8 cellular contexts compared by ENCODE assay signal in the genomic region with DNA sequence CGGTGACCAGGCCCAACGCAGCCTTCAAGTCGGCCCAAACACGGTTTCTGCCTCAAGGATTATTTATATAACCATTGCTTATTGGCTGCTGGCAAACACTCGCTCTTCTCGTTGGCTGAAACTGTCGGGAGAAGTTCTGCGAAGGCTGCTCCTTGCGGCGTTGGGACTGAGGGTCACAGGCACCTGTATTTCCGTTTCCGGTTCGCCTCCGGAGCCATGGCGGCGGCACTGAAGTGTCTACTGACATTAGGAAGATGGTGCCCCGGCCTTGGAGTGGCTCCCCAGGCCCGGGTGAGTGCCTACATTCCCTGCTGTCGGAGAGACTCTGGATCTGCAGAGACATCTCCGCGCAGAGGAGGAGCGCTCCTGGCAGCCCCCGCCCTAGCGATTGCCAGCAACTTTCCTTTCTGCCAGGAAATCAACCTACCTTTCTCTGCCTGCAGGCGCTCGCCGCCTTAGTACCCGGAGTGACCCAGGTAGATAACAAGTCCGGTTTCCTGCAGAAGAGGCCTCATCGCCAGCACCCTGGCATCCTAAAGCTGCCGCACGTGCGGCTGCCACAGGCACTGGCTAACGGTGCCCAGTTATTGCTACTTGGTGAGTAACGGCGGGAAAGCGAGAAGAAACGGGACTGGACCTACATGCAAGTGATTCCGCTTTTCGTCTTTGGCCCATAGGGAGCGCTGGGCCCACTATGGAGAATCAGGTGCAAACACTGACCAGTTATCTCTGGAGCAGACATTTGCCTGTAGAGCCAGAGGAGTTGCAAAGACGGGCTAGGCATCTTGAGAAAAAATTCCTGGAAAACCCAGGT. TPM values are rescaled to one million over a fixed set of nuclear protein-coding genes. Genes with fewer than 3 reads are reported as not detected.
DNase-seq lines count a peak whose midpoint lies in the region; ATAC-seq and TF ChIP-seq lines count a peak whose summit lies in the region.

A gene with protein sequence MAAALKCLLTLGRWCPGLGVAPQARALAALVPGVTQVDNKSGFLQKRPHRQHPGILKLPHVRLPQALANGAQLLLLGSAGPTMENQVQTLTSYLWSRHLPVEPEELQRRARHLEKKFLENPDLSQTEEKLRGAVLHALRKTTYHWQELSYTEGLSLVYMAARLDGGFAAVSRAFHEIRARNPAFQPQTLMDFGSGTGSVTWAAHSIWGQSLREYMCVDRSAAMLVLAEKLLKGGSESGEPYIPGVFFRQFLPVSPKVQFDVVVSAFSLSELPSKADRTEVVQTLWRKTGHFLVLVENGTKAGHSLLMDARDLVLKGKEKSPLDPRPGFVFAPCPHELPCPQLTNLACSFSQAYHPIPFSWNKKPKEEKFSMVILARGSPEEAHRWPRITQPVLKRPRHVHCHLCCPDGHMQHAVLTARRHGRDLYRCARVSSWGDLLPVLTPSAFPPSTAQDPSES (plus strand): TSS at position 194 of the 814 bp plus-strand sequence. CDS start 23 bp downstream, at position 217.

- H3K9me3 ChIP-seq in T-helper 17 cell (ENCODE audit: control insufficient read depth, low read length, poor library complexity, severe bottlenecking) (no peaks in the 10 kb centered on the region), prostate gland (no peaks in the 10 kb centered on the region)

- no peaks in the 10 kb centered on the region for H3K27me3 ChIP-seq in prostate gland (replicated peaks; ENCODE audit: insufficient read depth)

- H3K36me3 ChIP-seq in prostate gland (peaks cover 0 to 5% of the 10 kb centered on the region in 2 donors), urinary bladder (ENCODE audit: insufficient read depth) (no peaks in the 10 kb centered on the region)

- peak; percentile 62 for TF ChIP-seq POLR2A in prostate gland (IDR thresholded peaks at IDR 0.05)

- ATAC-seq in HG02870 (IDR thresholded peaks at IDR 0.05; ENCODE audit: unreplicated experiment), result peak; percentile 97
- peak; percentile 94 for ATAC-seq in T-helper 17 cell
- ATAC-seq in left ventricle myocardium superior, result peak; percentile 95

- intact Hi-C loops in left ventricle myocardium superior (cut with micrococcal nuclease) (no loop called here), prostate gland (cut with DNase I) (no loop called here)

- H3K4me1 ChIP-seq in prostate gland (replicated peaks) (peaks cover 12% of the 10 kb centered on the region), urinary bladder (ENCODE audit: insufficient read depth) (no peaks in the 10 kb centered on the region)

- DNase-seq in GM13977 (ENCODE audit: low spot score) (peak; percentile 90), NCI-H146 treated with DMSO at 0.1 percent for 48 hours (lab: John Stamatoyannopoulos, UW; ENCODE audit: unreplicated experiment) (peak; percentile 84), T-helper 17 cell (peak; percentile 66 to 76 (median 71)), amygdala (lab: John Stamatoyannopoulos, UW) (peak; percentile 46 to 95 (median 84)), left ventricle myocardium superior (peak; percentile 91), prostate gland (ENCODE audit: low spot score) (peak; percentile 93)

- H3K4me3 Mint-ChIP-seq in T-helper 17 cell, result peak within 1 kb of the TSS; percentile 91

- H3K27me3 Mint-ChIP-seq in T-helper 17 cell, result no peaks in the 10 kb centered on the region

- peak within 1 kb of the TSS; percentile 96 for H3K27ac Mint-ChIP-seq in T-helper 17 cell

- H3K27ac ChIP-seq in prostate gland, result peak within 1 kb of the TSS; percentile 73 to 77
- no peak within 1 kb of the TSS for H3K27ac ChIP-seq in urinary bladder (ENCODE audit: low read depth)

- 0% methylated on average over 41 of the region's 42 CpGs for WGBS in prostate gland
- under 1% methylated on average over 42 of the region's 42 CpGs for WGBS in urinary bladder

- TF ChIP-seq CTCF in GM13977 (IDR thresholded peaks at IDR 0.05; ENCODE audit: extremely low read depth, insufficient read depth, missing control alignments), result peak; percentile 41
- TF ChIP-seq CTCF in prostate gland (IDR thresholded peaks at IDR 0.05), result peak in 1 of 4 experiments; percentile 29

- peaks cover 22% of the 10 kb centered on the region for H3K4me1 Mint-ChIP-seq in T-helper 17 cell

- in situ Hi-C loops in GM13977 (cut with MboI; ENCODE audit: low pct_unique_long_range_greater_than_20kb, low sequenced_read_pairs, unreplicated experiment), result no loop called here

- peaks cover 5% of the 10 kb centered on the region for H3K36me3 Mint-ChIP-seq in T-helper 17 cell (ENCODE audit: low read depth)

- H3K4me3 ChIP-seq in prostate gland (peak within 1 kb of the TSS; percentile 52 to 67), urinary bladder (ENCODE audit: low read depth, low read length) (peak within 1 kb of the TSS; percentile 79)

RNA-seq across cellular contexts. Expression of the gene that starts here (rescaled TPM):
- total RNA-seq in T-helper 17 cell, result 10 to 100 TPM; 76.6 to 91.2 TPM
- 44.4 TPM for total RNA-seq in left ventricle myocardium superior
- 10 to 100 TPM; 60.3 to 74.5 TPM for total RNA-seq in prostate gland
- 38.3 TPM for total RNA-seq in urinary bladder
- 52.1 TPM for polyA plus RNA-seq in urinary bladder
